In genomic region chr5:173323799-173324114, GRCh38 we compare ENCODE assay signal across 1 cellular context.
TF ChIP-seq lines count a peak whose summit lies in the region.

No MANE protein-coding gene starts in this region.

TF ChIP-seq in SK-N-SH treated with all-trans-retinoic acid at 6 μM for 48 hours, 23 proteins besides CTCF, POLR2A, EP300 and RAD21 (continued from another document):
- TF ChIP-seq PATZ1 (CRISPR knock-in tag; IDR thresholded peaks at IDR 0.05; ENCODE audit: borderline replicate concordance) (no peak), GLIS3 (CRISPR knock-in tag; IDR thresholded peaks at IDR 0.05) (no peak), ZFP30 (CRISPR knock-in tag; IDR thresholded peaks at IDR 0.05) (no peak), ZFP3 (CRISPR knock-in tag; IDR thresholded peaks at IDR 0.05) (no peak), TOX (CRISPR knock-in tag; IDR thresholded peaks at IDR 0.05; ENCODE audit: borderline replicate concordance) (no peak), SNAI2 (CRISPR knock-in tag; IDR thresholded peaks at IDR 0.05) (no peak), CSDC2 (CRISPR knock-in tag; IDR thresholded peaks at IDR 0.05) (no peak), CREB5 (CRISPR knock-in tag; IDR thresholded peaks at IDR 0.05; ENCODE audit: low read depth) (no peak), BACH2 (CRISPR knock-in tag; IDR thresholded peaks at IDR 0.05; ENCODE audit: borderline replicate concordance) (no peak), ZC3H10 (CRISPR knock-in tag; IDR thresholded peaks at IDR 0.05) (no peak), ISL1 (CRISPR knock-in tag; IDR thresholded peaks at IDR 0.05) (no peak), PPARA (CRISPR knock-in tag; IDR thresholded peaks at IDR 0.05; ENCODE audit: borderline replicate concordance) (no peak)
